4 cellular contexts compared by ENCODE assay signal in genomic region chr10:47890737-47891136, GRCh38. TPM values are rescaled to one million over a fixed set of nuclear protein-coding genes. Genes with fewer than 3 reads are reported as not detected.
"Had no signal": no experiment of that assay in that cellular context is flagged by ENCODE, and none has a peak within 500 bp of the region (broad histone marks: within the 10 kb centered on the region; RNA-seq: fewer than 3 reads in every experiment).

No MANE protein-coding gene starts in this region.

RNA-seq across cellular contexts. Expression of gene NPY4R2, which starts 27.7 kb away (rescaled TPM):
- total RNA-seq: HT-29, HT1080, K562 had no signal
- polyA plus RNA-seq: IgD-negative memory B cell, K562 had no signal
